19 cellular contexts compared by ENCODE assay signal in the genomic region with DNA sequence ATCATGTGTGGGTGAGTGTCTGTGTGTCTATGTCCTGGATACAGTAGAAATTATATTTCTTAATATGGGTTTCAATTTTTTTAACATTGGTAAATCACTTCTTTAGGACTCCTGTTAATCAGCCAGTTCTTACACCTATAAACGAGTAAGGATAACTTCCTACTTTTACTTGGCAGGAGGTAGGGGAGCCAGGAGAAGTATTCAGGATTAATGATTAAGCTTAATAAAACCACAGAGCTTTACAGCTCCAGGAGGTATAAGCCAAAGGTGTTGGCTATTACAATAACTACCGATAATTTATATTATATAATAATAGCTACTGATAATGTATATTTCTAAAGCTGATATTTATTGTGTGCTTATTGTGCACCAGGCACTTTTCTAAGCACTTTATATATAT. TPM values are rescaled to one million over a fixed set of nuclear protein-coding genes. Genes with fewer than 3 reads are reported as not detected.
A peak's percentile ranks its signal among the peaks of the same experiment; 100 is the strongest.
DNase-seq lines count a peak whose midpoint lies in the region; ATAC-seq, FAIRE-seq and TF ChIP-seq lines count a peak whose summit lies in the region.
"Had no signal": no experiment of that assay in that cellular context is flagged by ENCODE, and none has a peak within 500 bp of the region (broad histone marks: within the 10 kb centered on the region; RNA-seq: fewer than 3 reads in every experiment).

No MANE protein-coding gene starts in this region.

- no peak for FAIRE-seq in A549 (lab: Jason Lieb, UNC)
- FAIRE-seq: colon, D721Med, GM18507 had no signal

- H3K27me3 ChIP-seq in OCI-LY1 (ENCODE audit: insufficient read depth, low read length) = no peaks in the 10 kb centered on the region
- H3K27me3 ChIP-seq in endocrine pancreas (ENCODE audit: control insufficient read depth, insufficient read depth, low read length) = no peaks in the 10 kb centered on the region
- H3K27me3 ChIP-seq in muscle layer of duodenum (ENCODE audit: low read depth, low read length) = no peaks in the 10 kb centered on the region
- H3K27me3 ChIP-seq: spleen, uterus had no signal

- WGBS in A549 (ENCODE audit: missing lambda C conversion rate) = 37% methylated on average over 2 of the region's 2 CpGs

- H3K4me2 ChIP-seq in A549 (peak overlapping the region; percentile 59), OCI-LY1 (ENCODE audit: low read length) (no peak overlapping the region)

- H4K20me1 ChIP-seq in OCI-LY1 (ENCODE audit: insufficient read depth, low read length) = no peaks in the 10 kb centered on the region

- TF ChIP-seq EP300 in A549 (IDR thresholded peaks at IDR 0.05) = no peak

- no peaks in the 10 kb centered on the region for H3K9me2 ChIP-seq in OCI-LY1 (ENCODE audit: low read depth, low read length)

- peaks cover 5% of the 10 kb centered on the region; the same call in 1 of the 2 replicates for H3F3A ChIP-seq in OCI-LY1 (ENCODE audit: insufficient read depth, low read length)

- H3K9ac ChIP-seq in OCI-LY1 (ENCODE audit: low read length) = no peak overlapping the region
- H3K9ac ChIP-seq in endocrine pancreas (ENCODE audit: control insufficient read depth, insufficient read depth, low read length) = no peak overlapping the region

- peak overlapping the region; percentile 89; the same call in 1 of the 2 replicates for H2AFZ ChIP-seq in OCI-LY1 (ENCODE audit: low read length)

- H3K9me3 ChIP-seq in A549 (no peaks in the 10 kb centered on the region), OCI-LY1 (ENCODE audit: low read length) (no peaks in the 10 kb centered on the region), endocrine pancreas (ENCODE audit: control insufficient read depth, low read length) (no peaks in the 10 kb centered on the region), muscle layer of duodenum (ENCODE audit: control insufficient read depth in 1 of 2, low read length in 2 of 2) (no peaks in the 10 kb centered on the region)
- H3K9me3 ChIP-seq: psoas muscle, uterus had no signal

- H3K36me3 ChIP-seq in OCI-LY1 (ENCODE audit: insufficient read depth, low read length) (peaks cover 3% of the 10 kb centered on the region), endocrine pancreas (ENCODE audit: control insufficient read depth, insufficient read depth, low read length) (no peaks in the 10 kb centered on the region), muscle layer of duodenum (ENCODE audit: control insufficient read depth in 1 of 2, insufficient read depth in 2 of 2, low read length in 2 of 2) (no peaks in the 10 kb centered on the region)
- H3K36me3 ChIP-seq: uterus had no signal

- POLR2A ChIA-PET in A549 (lab: Yijun Ruan, JAX) = no interaction called here

- ATAC-seq in A549 = no peak
- ATAC-seq in HG02763 (IDR thresholded peaks at IDR 0.05; ENCODE audit: unreplicated experiment) = no peak
- ATAC-seq in GM18858 (IDR thresholded peaks at IDR 0.05; ENCODE audit: unreplicated experiment) = no peak
- ATAC-seq in GM18519 (IDR thresholded peaks at IDR 0.05; ENCODE audit: low FRiP score, unreplicated experiment) = no peak
- ATAC-seq: psoas muscle had no signal

- TF ChIP-seq CTCF in A549 (IDR thresholded peaks at IDR 0.05) = no peak
- no peak for TF ChIP-seq CTCF in OCI-LY1 (IDR thresholded peaks at IDR 0.05; ENCODE audit: low read length)

- no peak for TF ChIP-seq POLR2A in A549 (IDR thresholded peaks at IDR 0.05; ENCODE audit: low read length)

- H3K4me1 ChIP-seq in A549 = peaks cover 24% of the 10 kb centered on the region
- peaks cover 29% of the 10 kb centered on the region for H3K4me1 ChIP-seq in OCI-LY1 (ENCODE audit: insufficient read depth, low read length, severe bottlenecking)
- peaks cover 17% of the 10 kb centered on the region for H3K4me1 ChIP-seq in endocrine pancreas (ENCODE audit: control insufficient read depth, insufficient read depth, low read length)
- H3K4me1 ChIP-seq in muscle layer of duodenum (ENCODE audit: control insufficient read depth in 1 of 2, insufficient read depth in 2 of 2, low read length in 2 of 2) = peaks cover 3 to 10% of the 10 kb centered on the region in 2 donors
- H3K4me1 ChIP-seq: psoas muscle, uterus had no signal

- CTCF ChIA-PET in A549 (lab: Yijun Ruan, JAX) = interaction anchor here (0.8 to 5.2 kb wide), 8 partner anchors 8 to 116 kb away, joined by 3 to 62 read pairs (median 3); no protein-coding TSS in a partner anchor

- H3K4me3 ChIP-seq in A549 = no peak overlapping the region
- no peak overlapping the region for H3K4me3 ChIP-seq in OCI-LY1 (ENCODE audit: low read depth, low read length, poor library complexity, severe bottlenecking)
- peak overlapping the region; percentile 69 for H3K4me3 ChIP-seq in endocrine pancreas (ENCODE audit: control insufficient read depth, insufficient read depth, low read length)
- peak overlapping the region in 1 of 2 donors; percentile 16 for H3K4me3 ChIP-seq in muscle layer of duodenum (ENCODE audit: low read depth in 1 of 2, low read length in 2 of 2)
- H3K4me3 ChIP-seq: psoas muscle, spleen, uterus had no signal

- H3K79me2 ChIP-seq in OCI-LY1 (ENCODE audit: insufficient read depth, low read length) = peaks cover 28% of the 10 kb centered on the region

- DNase-seq in A549 (ENCODE audit: low read depth in 1 of 2, low spot score in 1 of 2) (peak in 1 of 2 experiments; percentile 13), globus pallidus (ENCODE audit: low spot score) (no peak)
- DNase-seq: activated CD4-positive, alpha-beta T cell treated with anti-CD3 and anti-CD28 coated beads, Interleukin-2, amount 10 ng/mL, durations not matched to agents 7 days and 5 days; mesenchymal stem cell; naive B cell; NCI-H1417 treated with DMSO at 0.1 percent for 48 hours; psoas muscle; spleen; T-helper 1 cell; uterus had no signal

- no peak overlapping the region for H3K27ac ChIP-seq in A549
- no peak overlapping the region for H3K27ac ChIP-seq in OCI-LY1 (ENCODE audit: low read depth, low read length, poor library complexity, severe bottlenecking)
- peak overlapping the region; percentile 7 for H3K27ac ChIP-seq in muscle layer of duodenum (ENCODE audit: low read length)
- H3K27ac ChIP-seq: psoas muscle, spleen had no signal

- no peak for TF ChIP-seq RAD21 in A549 (conservative IDR thresholded peaks at IDR 0.05 in 1 of 2, IDR thresholded peaks at IDR 0.05 in 1 of 2)

TF ChIP-seq in A549, 52 proteins besides CTCF, POLR2A, EP300 and RAD21 (continues in another document):
- TF ChIP-seq NR3C1 (IDR thresholded peaks at IDR 0.05) = no peak
- TF ChIP-seq HOXA7 (CRISPR knock-in tag; IDR thresholded peaks at IDR 0.05) = no peak
- TF ChIP-seq EHMT2 (IDR thresholded peaks at IDR 0.05; ENCODE audit: low read depth) = no peak
- TF ChIP-seq, protein P1, sequence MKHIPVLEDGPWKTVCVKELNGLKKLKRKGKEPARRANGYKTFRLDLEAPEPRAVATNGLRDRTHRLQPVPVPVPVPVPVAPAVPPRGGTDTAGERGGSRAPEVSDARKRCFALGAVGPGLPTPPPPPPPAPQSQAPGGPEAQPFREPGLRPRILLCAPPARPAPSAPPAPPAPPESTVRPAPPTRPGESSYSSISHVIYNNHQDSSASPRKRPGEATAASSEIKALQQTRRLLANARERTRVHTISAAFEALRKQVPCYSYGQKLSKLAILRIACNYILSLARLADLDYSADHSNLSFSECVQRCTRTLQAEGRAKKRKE (CRISPR knock-in tag; IDR thresholded peaks at IDR 0.05; ENCODE audit: low read depth) = no peak
- TF ChIP-seq CEBPB (IDR thresholded peaks at IDR 0.05) = no peak
- TF ChIP-seq HOXB5 (CRISPR knock-in tag; IDR thresholded peaks at IDR 0.05) = no peak
- TF ChIP-seq, protein P2, sequence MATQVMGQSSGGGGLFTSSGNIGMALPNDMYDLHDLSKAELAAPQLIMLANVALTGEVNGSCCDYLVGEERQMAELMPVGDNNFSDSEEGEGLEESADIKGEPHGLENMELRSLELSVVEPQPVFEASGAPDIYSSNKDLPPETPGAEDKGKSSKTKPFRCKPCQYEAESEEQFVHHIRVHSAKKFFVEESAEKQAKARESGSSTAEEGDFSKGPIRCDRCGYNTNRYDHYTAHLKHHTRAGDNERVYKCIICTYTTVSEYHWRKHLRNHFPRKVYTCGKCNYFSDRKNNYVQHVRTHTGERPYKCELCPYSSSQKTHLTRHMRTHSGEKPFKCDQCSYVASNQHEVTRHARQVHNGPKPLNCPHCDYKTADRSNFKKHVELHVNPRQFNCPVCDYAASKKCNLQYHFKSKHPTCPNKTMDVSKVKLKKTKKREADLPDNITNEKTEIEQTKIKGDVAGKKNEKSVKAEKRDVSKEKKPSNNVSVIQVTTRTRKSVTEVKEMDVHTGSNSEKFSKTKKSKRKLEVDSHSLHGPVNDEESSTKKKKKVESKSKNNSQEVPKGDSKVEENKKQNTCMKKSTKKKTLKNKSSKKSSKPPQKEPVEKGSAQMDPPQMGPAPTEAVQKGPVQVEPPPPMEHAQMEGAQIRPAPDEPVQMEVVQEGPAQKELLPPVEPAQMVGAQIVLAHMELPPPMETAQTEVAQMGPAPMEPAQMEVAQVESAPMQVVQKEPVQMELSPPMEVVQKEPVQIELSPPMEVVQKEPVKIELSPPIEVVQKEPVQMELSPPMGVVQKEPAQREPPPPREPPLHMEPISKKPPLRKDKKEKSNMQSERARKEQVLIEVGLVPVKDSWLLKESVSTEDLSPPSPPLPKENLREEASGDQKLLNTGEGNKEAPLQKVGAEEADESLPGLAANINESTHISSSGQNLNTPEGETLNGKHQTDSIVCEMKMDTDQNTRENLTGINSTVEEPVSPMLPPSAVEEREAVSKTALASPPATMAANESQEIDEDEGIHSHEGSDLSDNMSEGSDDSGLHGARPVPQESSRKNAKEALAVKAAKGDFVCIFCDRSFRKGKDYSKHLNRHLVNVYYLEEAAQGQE (IDR thresholded peaks at IDR 0.05) = no peak
- no peak for TF ChIP-seq MYC (IDR thresholded peaks at IDR 0.05; ENCODE audit: borderline replicate concordance, low read length)
- TF ChIP-seq HOXB13 (CRISPR knock-in tag; IDR thresholded peaks at IDR 0.05; ENCODE audit: low read depth) = no peak
- no peak for TF ChIP-seq CBX2 (IDR thresholded peaks at IDR 0.05; ENCODE audit: borderline replicate concordance, low read depth)
- TF ChIP-seq, protein P3, sequence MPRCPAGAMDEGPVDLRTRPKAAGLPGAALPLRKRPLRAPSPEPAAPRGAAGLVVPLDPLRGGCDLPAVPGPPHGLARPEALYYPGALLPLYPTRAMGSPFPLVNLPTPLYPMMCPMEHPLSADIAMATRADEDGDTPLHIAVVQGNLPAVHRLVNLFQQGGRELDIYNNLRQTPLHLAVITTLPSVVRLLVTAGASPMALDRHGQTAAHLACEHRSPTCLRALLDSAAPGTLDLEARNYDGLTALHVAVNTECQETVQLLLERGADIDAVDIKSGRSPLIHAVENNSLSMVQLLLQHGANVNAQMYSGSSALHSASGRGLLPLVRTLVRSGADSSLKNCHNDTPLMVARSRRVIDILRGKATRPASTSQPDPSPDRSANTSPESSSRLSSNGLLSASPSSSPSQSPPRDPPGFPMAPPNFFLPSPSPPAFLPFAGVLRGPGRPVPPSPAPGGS (IDR thresholded peaks at IDR 0.05) = no peak
- TF ChIP-seq EHF (CRISPR knock-in tag; IDR thresholded peaks at IDR 0.05) = no peak

RNA-seq across cellular contexts. Expression of a gene that starts 1.7 kb away (rescaled TPM):
- polyA plus RNA-seq in A549 (2011; rRNA removed) (28.7 and 46.4 TPM in 2 replicates), A549 (2017; fragmentation: RNase III; extraction: RNeasy Plus Mini Kit Qiagen cat#74134 plus additional on column Dnase treatment) (29.1 to 31.7 TPM (median 29.4 TPM) in 3 replicates)
- polyA plus RNA-seq in A549 (2012; cell fraction: cytosol; rRNA removed) = 11.1 and 11.6 TPM in 2 replicates
- polyA plus RNA-seq in A549 (2012; cell fraction: nucleus; rRNA removed) = 4.5 and 8.4 TPM in 2 replicates
- 5.9 and 7.4 TPM in 2 replicates for polyA minus RNA-seq in A549 (2011; rRNA and poly(A)+ RNA removed)
